Comparison of ENCODE assay signal across 9 cellular contexts in genomic region chr16:20675488-20676267, GRCh38. TPM values are rescaled to one million over a fixed set of nuclear protein-coding genes. Genes with fewer than 3 reads are reported as not detected.
DNase-seq lines count a peak whose midpoint lies in the region; ATAC-seq and TF ChIP-seq lines count a peak whose summit lies in the region.
"Had no signal": no experiment of that assay in that cellular context is flagged by ENCODE, and none has a peak within 500 bp of the region (broad histone marks: within the 10 kb centered on the region; RNA-seq: fewer than 3 reads in every experiment).

No MANE protein-coding gene starts in this region.

- TF ChIP-seq CTCF in heart left ventricle (IDR thresholded peaks at IDR 0.05) = no peak
- no peak for TF ChIP-seq CTCF in chondrocyte (IDR thresholded peaks at IDR 0.05)

- DNase-seq in activated CD4-positive, alpha-beta memory T cell treated with anti-CD3 and anti-CD28 coated beads for 36 hours = peak; percentile 50
- DNase-seq in heart left ventricle = peak in 1 of 5 donors; percentile 23
- DNase-seq in pons (ENCODE audit: low spot score) = peak; percentile 1
- no peak for DNase-seq in anterior cingulate cortex (lab: John Stamatoyannopoulos, UW)
- DNase-seq in chondrocyte (ENCODE audit: low spot score) = no peak
- no peak for DNase-seq in NCI-H187 (lab: John Stamatoyannopoulos, UW)

- peak overlapping the region; percentile 68 for H3K4me3 Mint-ChIP-seq in activated CD4-positive, alpha-beta memory T cell treated with anti-CD3 and anti-CD28 coated beads for 36 hours
- no peak overlapping the region for H3K4me3 Mint-ChIP-seq in chondrocyte (ENCODE audit: unreplicated experiment)

- H3K27ac Mint-ChIP-seq in activated CD4-positive, alpha-beta memory T cell treated with anti-CD3 and anti-CD28 coated beads for 36 hours = peak overlapping the region; percentile 11
- H3K27ac Mint-ChIP-seq in chondrocyte (ENCODE audit: unreplicated experiment) = no peak overlapping the region

- H3K4me3 ChIP-seq in HUES48 (ENCODE audit: low read depth, low read length) = peak overlapping the region; percentile 51
- peak overlapping the region; percentile 10 to 63 (median 52) for H3K4me3 ChIP-seq in heart left ventricle
- H3K4me3 ChIP-seq: SK-N-MC had no signal

- WGBS in heart left ventricle, 4 donors = 13 to 20% (median 16%) methylated on average over 6 of the region's 6 CpGs

- no peaks in the 10 kb centered on the region for H3K9me3 Mint-ChIP-seq in activated CD4-positive, alpha-beta memory T cell treated with anti-CD3 and anti-CD28 coated beads for 36 hours
- H3K9me3 Mint-ChIP-seq in chondrocyte (ENCODE audit: low read depth) = no peaks in the 10 kb centered on the region

- H3K4me1 ChIP-seq in HUES48 (ENCODE audit: control insufficient read depth, insufficient read depth, low read length) = peaks cover 41% of the 10 kb centered on the region
- peaks cover 0 to 35% (median 15%) of the 10 kb centered on the region in 12 donors for H3K4me1 ChIP-seq in heart left ventricle

- H3K36me3 Mint-ChIP-seq in activated CD4-positive, alpha-beta memory T cell treated with anti-CD3 and anti-CD28 coated beads for 36 hours = no peaks in the 10 kb centered on the region
- no peaks in the 10 kb centered on the region for H3K36me3 Mint-ChIP-seq in chondrocyte (ENCODE audit: low read depth)

- H3K36me3 ChIP-seq in HUES48 (ENCODE audit: control insufficient read depth, insufficient read depth, low read length) = no peaks in the 10 kb centered on the region
- peaks cover 0 to 3% (median 0%) of the 10 kb centered on the region in 9 donors for H3K36me3 ChIP-seq in heart left ventricle

- POLR2A ChIA-PET in activated CD4-positive, alpha-beta memory T cell treated with anti-CD3 and anti-CD28 coated beads for 36 hours (lab: Charles Lee) = no interaction called here

- H3K27ac ChIP-seq in HUES48 (ENCODE audit: low read depth, low read length) (peak overlapping the region; percentile 83), heart left ventricle (peak overlapping the region in 10 of 12 donors; percentile 15 to 79 (median 59))
- H3K27ac ChIP-seq: SK-N-MC had no signal

- CTCF ChIA-PET in activated CD4-positive, alpha-beta memory T cell treated with anti-CD3 and anti-CD28 coated beads for 36 hours (lab: Charles Lee) = no interaction called here

- peak; percentile 70 for ATAC-seq in GM18907 (IDR thresholded peaks at IDR 0.05; ENCODE audit: unreplicated experiment)
- peak; percentile 50 to 78 (median 58) for ATAC-seq in heart left ventricle

- peak overlapping the region; percentile 32; the same call in 1 of the 2 replicates for H3K9ac ChIP-seq in HUES48 (ENCODE audit: low read depth, low read length)

- H3K27me3 Mint-ChIP-seq in activated CD4-positive, alpha-beta memory T cell treated with anti-CD3 and anti-CD28 coated beads for 36 hours = no peaks in the 10 kb centered on the region
- peaks cover 3% of the 10 kb centered on the region for H3K27me3 Mint-ChIP-seq in chondrocyte (ENCODE audit: low read depth)

- intact Hi-C loops in activated CD4-positive, alpha-beta memory T cell treated with anti-CD3 and anti-CD28 coated beads for 36 hours (cut with micrococcal nuclease) = loop anchor here (1.0 to 5.0 kb wide), 2 partner anchors 9 to 67 kb away; partner anchors contain the start of gene THUMPD1
- intact Hi-C loops in heart left ventricle (cut with DNase I) = no loop called here

- no peaks in the 10 kb centered on the region for H3K9me3 ChIP-seq in HUES48 (ENCODE audit: control insufficient read depth, insufficient read depth, low read length)
- H3K9me3 ChIP-seq in heart left ventricle = no peaks in the 10 kb centered on the region

- H3K27me3 ChIP-seq in HUES48 (ENCODE audit: control insufficient read depth, insufficient read depth, low read length) (peaks cover 22% of the 10 kb centered on the region), heart left ventricle (no peaks in the 10 kb centered on the region)

- H3K4me1 Mint-ChIP-seq in activated CD4-positive, alpha-beta memory T cell treated with anti-CD3 and anti-CD28 coated beads for 36 hours (ENCODE audit: low read depth) = peaks cover 32% of the 10 kb centered on the region
- H3K4me1 Mint-ChIP-seq in chondrocyte (ENCODE audit: low read depth) = peaks cover 14% of the 10 kb centered on the region

- TF ChIP-seq POLR2A in heart left ventricle (IDR thresholded peaks at IDR 0.05) = no peak

RNA-seq across cellular contexts. Expression of gene ACSM1, which starts 21.8 kb away (rescaled TPM):
- total RNA-seq in activated CD4-positive, alpha-beta memory T cell treated with anti-CD3 and anti-CD28 coated beads for 36 hours = not detected
- total RNA-seq in heart left ventricle (under 1 TPM in 3 of 9 donors, not detected in 6; 0.14 to 0.43 (median 0.18) TPM), chondrocyte (not detected in 3 replicates)
- under 1 TPM; 0.06 to 0.11 TPM for polyA plus RNA-seq in heart left ventricle

Comparison
In these comparisons a context has a peak if more than half of its experiments do, and no peak if none do; other contexts are left out.
1. DNase-seq: peak in activated CD4-positive, alpha-beta memory T cell treated with anti-CD3 and anti-CD28 coated beads for 36 hours (single experiment) and pons (single experiment); none in anterior cingulate cortex (0 of 58), chondrocyte (single experiment) and NCI-H187 (0 of 2).